In the genomic region with DNA sequence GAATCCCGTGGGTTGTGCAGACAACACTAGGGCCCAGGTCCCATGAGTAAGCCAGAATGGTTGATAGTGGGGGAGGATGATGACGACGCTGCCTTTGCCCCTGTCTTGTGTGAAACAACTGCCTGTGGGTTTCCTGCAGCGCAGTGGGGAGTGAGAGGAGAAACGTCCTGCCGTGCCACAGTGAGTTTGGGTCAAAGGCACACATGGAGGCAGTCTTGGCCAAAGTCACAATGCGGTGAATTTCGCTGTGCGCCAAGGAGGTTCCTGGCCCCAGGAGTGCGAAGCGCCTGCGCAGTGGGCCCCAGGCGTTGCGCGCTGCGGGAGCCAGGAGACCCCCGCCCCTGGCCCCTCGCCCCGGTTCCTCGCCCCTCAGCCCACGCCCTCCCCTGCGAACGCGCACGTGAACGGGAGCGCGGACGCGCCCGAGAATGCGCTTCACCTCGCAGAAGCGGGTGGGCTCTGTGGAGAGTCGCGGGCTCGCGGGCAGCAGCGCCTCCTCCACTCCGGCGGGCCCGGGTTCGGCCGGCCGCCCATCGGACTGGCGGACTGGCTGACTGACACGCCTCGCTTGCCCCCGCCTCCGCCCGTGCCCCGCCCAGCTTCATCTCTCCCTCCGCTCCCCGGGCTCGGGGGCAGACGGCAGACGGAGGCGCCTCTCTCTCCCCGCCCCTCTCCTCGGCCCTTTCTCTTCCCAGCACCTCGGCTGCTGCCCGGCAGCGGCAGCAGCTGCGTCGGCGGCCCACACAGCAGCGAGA, we compare ENCODE assay signal across 8 cellular contexts. TPM values are rescaled to one million over a fixed set of nuclear protein-coding genes. Genes with fewer than 3 reads are reported as not detected.
A peak's percentile ranks its signal among the peaks of the same experiment; 100 is the strongest.
DNase-seq lines count a peak whose midpoint lies in the region; ATAC-seq and TF ChIP-seq lines count a peak whose summit lies in the region.

A gene (plus strand): TSS at position 635 of the 755 bp plus-strand sequence. CDS start 144 bp downstream, outside the sequence.

- peak; percentile 61 for ATAC-seq in GM18868 (IDR thresholded peaks at IDR 0.05; ENCODE audit: unreplicated experiment)
- ATAC-seq in HG02678 (IDR thresholded peaks at IDR 0.05; ENCODE audit: unreplicated experiment): no peak
- no peak for ATAC-seq in GM21528 (IDR thresholded peaks at IDR 0.05; ENCODE audit: low FRiP score, unreplicated experiment)
- no peak for ATAC-seq in HG03196 (IDR thresholded peaks at IDR 0.05; ENCODE audit: unreplicated experiment)

- H3K9ac ChIP-seq in SK-N-MC (ENCODE audit: insufficient read length) (peak within 1 kb of the TSS; percentile 45), mammary epithelial cell (ENCODE audit: insufficient read depth, low read length) (no peak within 1 kb of the TSS)

- DNase-seq in SK-N-MC (ENCODE audit: low read depth, low spot score) (no peak), mammary epithelial cell (peak; percentile 51), islet precursor cell (peak; percentile 93)
- peak; percentile 5 to 38 for DNase-seq in stimulated activated CD4-positive, alpha-beta T cell treated with anti-CD3 and anti-CD28 coated beads, Interleukin-1b, Interleukin-23, amount 100 ng/mL, for 4 hours (ENCODE audit: low read depth in 2 of 2)

- H3K27ac ChIP-seq in SK-N-MC: no peak within 1 kb of the TSS
- H3K27ac ChIP-seq in mammary epithelial cell (ENCODE audit: insufficient read depth, low read depth, low read length): no peak within 1 kb of the TSS

- peak within 1 kb of the TSS; percentile 75 for H3K4me2 ChIP-seq in mammary epithelial cell (ENCODE audit: insufficient read depth, low read depth, low read length)

- 27% methylated on average over 7 of the region's 68 CpGs for WGBS in mammary epithelial cell (ENCODE audit: low coverage, missing lambda C conversion rate)

- no peak for TF ChIP-seq CTCF in mammary epithelial cell (conservative IDR thresholded peaks at IDR 0.05 in 1 of 2, IDR thresholded peaks at IDR 0.05 in 1 of 2; ENCODE audit: extremely low read depth in 1 of 2, insufficient read depth in 1 of 2, low read depth in 1 of 2, low read length in 2 of 2)

- H3K4me3 ChIP-seq in SK-N-MC (peak within 1 kb of the TSS; percentile 78), mammary epithelial cell (replicated peaks in 1 of 3; ENCODE audit: insufficient read depth in 1 of 3, low read depth in 2 of 3, low read length in 3 of 3) (peak within 1 kb of the TSS; percentile 27 to 50 (median 49))

- no peaks in the 10 kb centered on the region for H3K4me1 ChIP-seq in mammary epithelial cell (ENCODE audit: insufficient read depth, low read length)

- H3K9me3 ChIP-seq in SK-N-MC (ENCODE audit: low read depth, low read length) (no peaks in the 10 kb centered on the region), mammary epithelial cell (replicated peaks; ENCODE audit: insufficient read depth, low read length) (no peaks in the 10 kb centered on the region)

- H3K36me3 ChIP-seq in SK-N-MC (ENCODE audit: insufficient read depth, low read length): no peaks in the 10 kb centered on the region
- H3K36me3 ChIP-seq in mammary epithelial cell (ENCODE audit: insufficient read depth, low read length): no peaks in the 10 kb centered on the region

- CTCF ChIA-PET in mammary epithelial cell (lab: Charles Lee; ENCODE audit: low non-redundant PET): no interaction called here

- H4K20me1 ChIP-seq in mammary epithelial cell (ENCODE audit: insufficient read depth, low read length): no peaks in the 10 kb centered on the region

- BruUV-seq in mammary epithelial cell (replicated peaks; lab: Mats Ljungman, UMichigan): no TSS peak

- dilution Hi-C loops in mammary epithelial cell (cut with HindIII; ENCODE audit: low sequenced_read_pairs): no loop called here

- intact Hi-C loops in mammary epithelial cell (cut with micrococcal nuclease): no loop called here

- H3K27me3 ChIP-seq in mammary epithelial cell (ENCODE audit: insufficient read depth, low read length): peaks cover 2% of the 10 kb centered on the region

- in situ Hi-C loops in mammary epithelial cell (cut with MboI; ENCODE audit: low sequenced_read_pairs in 2 of 2): no loop called here

- H3K79me2 ChIP-seq in mammary epithelial cell (ENCODE audit: insufficient read depth, low read length): no peaks in the 10 kb centered on the region

- peak within 1 kb of the TSS; percentile 59 for H2AFZ ChIP-seq in mammary epithelial cell (ENCODE audit: low read depth, low read length)

RNA-seq across cellular contexts. Expression of the gene that starts here (rescaled TPM):
- 1 to 10 TPM; 5.3 to 5.8 TPM for total RNA-seq in mammary epithelial cell
- polyA plus RNA-seq in mammary epithelial cell: 3.1 TPM
- polyA minus RNA-seq in mammary epithelial cell: not detected
